Comparison of ENCODE assay signal across 8 cellular contexts in genomic region chr4:119454151-119454490, GRCh38.
DNase-seq lines count a peak whose midpoint lies in the region; ATAC-seq and TF ChIP-seq lines count a peak whose summit lies in the region.
"Not testable (repeated sequence)": the region's sequence is repeated elsewhere in the genome, so short reads cannot be mapped to it uniquely, and the experiment has no call there.

No MANE protein-coding gene starts in this region.

- intact Hi-C loops in body of pancreas (cut with DNase I); Right ventricle myocardium superior (cut with DNase I): not testable (repeated sequence)

- H3K27ac Mint-ChIP-seq in naive B cell: peak overlapping the region; percentile 98 to 100 (median 100)

- not testable (repeated sequence) for H3K36me3 Mint-ChIP-seq in naive B cell

- TF ChIP-seq CTCF in DND-41 (IDR thresholded peaks at IDR 0.05; ENCODE audit: borderline replicate concordance, extremely low read depth, low read length, poor library complexity, severe bottlenecking); body of pancreas (IDR thresholded peaks at IDR 0.05); suprapubic skin (IDR thresholded peaks at IDR 0.05): not testable (repeated sequence)

- not testable (repeated sequence) for H4K20me1 ChIP-seq in DND-41 (ENCODE audit: insufficient read depth, low read length)

- peak overlapping the region; percentile 80 to 99 (median 94) for H3K4me3 Mint-ChIP-seq in naive B cell

- H3K4me1 ChIP-seq in DND-41 (ENCODE audit: insufficient read depth, low read length): peaks cover 11% of the 10 kb centered on the region
- not testable (repeated sequence) for H3K4me1 ChIP-seq in SJSA1 (replicated peaks); body of pancreas; suprapubic skin

- H3K4me3 ChIP-seq in DND-41 (ENCODE audit: low read depth in 1 of 2, low read length in 2 of 2) (peak overlapping the region; percentile 66 to 75; a peak in 3 of 4 replicates), SJSA1 (peak overlapping the region; percentile 53), body of pancreas (peak overlapping the region; percentile 25 to 74), suprapubic skin (peak overlapping the region; percentile 82)

- H3K9ac ChIP-seq in DND-41 (ENCODE audit: low read depth, low read length): peak overlapping the region; percentile 76

- H3K27me3 ChIP-seq in DND-41 (ENCODE audit: insufficient read depth, low read length, poor library complexity); SJSA1 (replicated peaks); body of pancreas; suprapubic skin: not testable (repeated sequence)

- not testable (repeated sequence) for H3K27me3 Mint-ChIP-seq in naive B cell

- TF ChIP-seq EP300 in suprapubic skin (IDR thresholded peaks at IDR 0.05): not testable (repeated sequence)

- peak overlapping the region; percentile 63; the same call in 1 of the 2 replicates for H3K4me2 ChIP-seq in DND-41 (ENCODE audit: insufficient read depth, low read length)

- H2AFZ ChIP-seq in DND-41 (ENCODE audit: low read depth, low read length): peak overlapping the region; percentile 80

- peaks cover 22% of the 10 kb centered on the region for H3K79me2 ChIP-seq in DND-41 (ENCODE audit: insufficient read depth, low read length)

- H3K9me3 ChIP-seq in DND-41 (ENCODE audit: insufficient read depth, low read length, severe bottlenecking); SJSA1 (replicated peaks); body of pancreas; suprapubic skin: not testable (repeated sequence)

- H3K36me3 ChIP-seq in DND-41 (ENCODE audit: insufficient read depth, low read length); SJSA1; body of pancreas (replicated peaks in 1 of 2; ENCODE audit: insufficient read depth in 1 of 2, low read depth in 2 of 2); suprapubic skin: not testable (repeated sequence)

- ATAC-seq in DND-41 (ENCODE audit: insufficient read depth, low read depth) (peak; percentile 37), GM21390 (IDR thresholded peaks at IDR 0.05; ENCODE audit: unreplicated experiment) (peak; percentile 19), HG03159 (IDR thresholded peaks at IDR 0.05; ENCODE audit: unreplicated experiment) (peak; percentile 20), Right ventricle myocardium superior (ENCODE audit: poor library complexity) (peak; percentile 22), naive B cell (ENCODE audit: low read depth in 2 of 2) (peak in 1 of 2 donors; percentile 13)
- not testable (repeated sequence) for ATAC-seq in body of pancreas

- not testable (repeated sequence) for H3K9me3 Mint-ChIP-seq in naive B cell

- H3K27ac ChIP-seq in DND-41 (ENCODE audit: low read length) (peak overlapping the region; percentile 80), SJSA1 (peak overlapping the region; percentile 98), body of pancreas (peak overlapping the region; percentile 64 to 95 (median 84)), suprapubic skin (peak overlapping the region; percentile 89)

- not testable (repeated sequence) for TF ChIP-seq POLR2A in body of pancreas (IDR thresholded peaks at IDR 0.05); suprapubic skin (IDR thresholded peaks at IDR 0.05)

- peaks cover 0 to 14% (median 6%) of the 10 kb centered on the region in 3 donors for H3K4me1 Mint-ChIP-seq in naive B cell

- DNase-seq in DND-41; SJSA1 (ENCODE audit: low read depth in 1 of 2, low spot score in 2 of 2); body of pancreas; Right ventricle myocardium superior; naive B cell; suprapubic skin (ENCODE audit: low spot score in 2 of 2): not testable (repeated sequence)

- WGBS in body of pancreas, 2 donors: 4% methylated on average over 7 of the region's 7 CpGs; no CpG with 5 or more reads in 1 of the 2 donors
- WGBS in suprapubic skin: 13% methylated on average over 2 of the region's 7 CpGs
